17 cellular contexts compared by ENCODE assay signal in genomic region chr2:210519594-210519993, GRCh38. TPM values are rescaled to one million over a fixed set of nuclear protein-coding genes. Genes with fewer than 3 reads are reported as not detected.
A peak's percentile ranks its signal among the peaks of the same experiment; 100 is the strongest.
DNase-seq lines count a peak whose midpoint lies in the region; ATAC-seq and TF ChIP-seq lines count a peak whose summit lies in the region.
"Had no signal": no experiment of that assay in that cellular context is flagged by ENCODE, and none has a peak within 500 bp of the region (broad histone marks: within the 10 kb centered on the region; RNA-seq: fewer than 3 reads in every experiment).

No MANE protein-coding gene starts in this region.

- peak overlapping the region in 1 of 2 experiments; percentile 47; a peak in 2 of 4 replicates for H3K4me3 ChIP-seq in DND-41 (ENCODE audit: low read depth in 1 of 2, low read length in 2 of 2)
- H3K4me3 ChIP-seq in PC-3 (ENCODE audit: low read length), result no peak overlapping the region
- H3K4me3 ChIP-seq: A549, MG63, SJSA1 had no signal

- H3K9ac ChIP-seq in DND-41 (ENCODE audit: low read depth, low read length) (no peak overlapping the region), PC-3 (ENCODE audit: low read length) (no peak overlapping the region)
- H3K9ac ChIP-seq: KMS-11 had no signal

- H3K27me3 ChIP-seq in DND-41 (ENCODE audit: insufficient read depth, low read length, poor library complexity) (no peaks in the 10 kb centered on the region), PC-3 (ENCODE audit: low read length) (no peaks in the 10 kb centered on the region)
- H3K27me3 ChIP-seq: MG63, SJSA1 had no signal

- no peak overlapping the region for H3K27ac Mint-ChIP-seq in T-helper 2 cell treated with Interferon-gamma antibody and Interleukin-4, amounts not matched to agents 5 μg/mL and 100 μg/mL, for 36 hours

- no peaks in the 10 kb centered on the region for H3K36me3 Mint-ChIP-seq in T-helper 2 cell treated with Interferon-gamma antibody and Interleukin-4, amounts not matched to agents 5 μg/mL and 100 μg/mL, for 36 hours (ENCODE audit: low read depth)

- no peaks in the 10 kb centered on the region for H3F3A ChIP-seq in PC-3 (ENCODE audit: low read length, unreplicated experiment)

- H3K4me1 ChIP-seq in DND-41 (ENCODE audit: insufficient read depth, low read length), result peaks cover 17% of the 10 kb centered on the region
- no peaks in the 10 kb centered on the region for H3K4me1 ChIP-seq in PC-3 (ENCODE audit: insufficient read depth, low read length)
- H3K4me1 ChIP-seq: A549, SJSA1 had no signal

- H3K79me2 ChIP-seq in DND-41 (ENCODE audit: insufficient read depth, low read length) (no peaks in the 10 kb centered on the region), PC-3 (ENCODE audit: low read length) (no peaks in the 10 kb centered on the region)

- BruUV-seq in PC-3 (replicated peaks; lab: Mats Ljungman, UMichigan), result no TSS peak

- POLR2A ChIA-PET in PC-3 (lab: Charles Lee; ENCODE audit: unreplicated experiment), result no interaction called here

- no peak for TF ChIP-seq CTCF in DND-41 (IDR thresholded peaks at IDR 0.05; ENCODE audit: borderline replicate concordance, extremely low read depth, low read length, poor library complexity, severe bottlenecking)
- no peak for TF ChIP-seq CTCF in PC-3 (conservative IDR thresholded peaks at IDR 0.05; ENCODE audit: low read depth, low read length)

- H3K36me3 ChIP-seq in DND-41 (ENCODE audit: insufficient read depth, low read length) (no peaks in the 10 kb centered on the region), PC-3 (ENCODE audit: low read depth, low read length) (no peaks in the 10 kb centered on the region)
- H3K36me3 ChIP-seq: MG63, SJSA1 had no signal

- intact Hi-C loops in head of caudate nucleus (cut with DNase I) (no loop called here), PC-3 (cut with micrococcal nuclease) (no loop called here)

- H3K9me3 ChIP-seq in DND-41 (ENCODE audit: insufficient read depth, low read length, severe bottlenecking), result no peaks in the 10 kb centered on the region
- H3K9me3 ChIP-seq in PC-3 (ENCODE audit: low read length), result no peaks in the 10 kb centered on the region
- H3K9me3 ChIP-seq: A549, MG63, SJSA1 had no signal

- H4K20me1 ChIP-seq in DND-41 (ENCODE audit: insufficient read depth, low read length), result no peaks in the 10 kb centered on the region
- H4K20me1 ChIP-seq in PC-3 (ENCODE audit: low read length), result no peaks in the 10 kb centered on the region

- ATAC-seq in DND-41 (ENCODE audit: insufficient read depth, low read depth) (peak; percentile 99), PC-3 (no peak)
- ATAC-seq: A549 had no signal

- no peaks in the 10 kb centered on the region for H3K9me2 ChIP-seq in PC-3 (replicated peaks; ENCODE audit: low read length)

- H3K9me3 Mint-ChIP-seq in T-helper 2 cell treated with Interferon-gamma antibody and Interleukin-4, amounts not matched to agents 5 μg/mL and 100 μg/mL, for 36 hours, result no peaks in the 10 kb centered on the region

- CTCF ChIA-PET in PC-3 (lab: Charles Lee), result no interaction called here

- peak overlapping the region; percentile 62 for H3K4me2 ChIP-seq in DND-41 (ENCODE audit: insufficient read depth, low read length)
- H3K4me2 ChIP-seq in PC-3 (ENCODE audit: low read length), result no peak overlapping the region
- H3K4me2 ChIP-seq: A549, KMS-11 had no signal

- peak overlapping the region; percentile 25 for H3K4me3 Mint-ChIP-seq in T-helper 2 cell treated with Interferon-gamma antibody and Interleukin-4, amounts not matched to agents 5 μg/mL and 100 μg/mL, for 36 hours

- H3K27me3 Mint-ChIP-seq in T-helper 2 cell treated with Interferon-gamma antibody and Interleukin-4, amounts not matched to agents 5 μg/mL and 100 μg/mL, for 36 hours (ENCODE audit: low read depth), result peaks cover 6% of the 10 kb centered on the region

- H3K27ac ChIP-seq in DND-41 (ENCODE audit: low read length), result peak overlapping the region; percentile 49; the same call in 1 of the 2 replicates
- no peak overlapping the region for H3K27ac ChIP-seq in PC-3 (ENCODE audit: low read length)
- H3K27ac ChIP-seq: A549, KMS-11, SJSA1 had no signal

- peak overlapping the region; percentile 19; the same call in 1 of the 2 replicates for H2AFZ ChIP-seq in DND-41 (ENCODE audit: low read depth, low read length)
- no peak overlapping the region for H2AFZ ChIP-seq in PC-3 (ENCODE audit: low read length)

- peaks cover 4% of the 10 kb centered on the region for H3K4me1 Mint-ChIP-seq in T-helper 2 cell treated with Interferon-gamma antibody and Interleukin-4, amounts not matched to agents 5 μg/mL and 100 μg/mL, for 36 hours (ENCODE audit: low read depth)

- DNase-seq in DND-41 (peak; percentile 52), head of caudate nucleus (peak in 30 of 42 donors; percentile 7 to 81 (median 42)), putamen (ENCODE audit: low spot score) (peak; percentile 67), PC-3 (no peak), NOMO-1 (lab: John Stamatoyannopoulos, UW; ENCODE audit: unreplicated experiment in 2 of 2) (no peak), amniotic stem cell (lab: John Stamatoyannopoulos, UW) (no peak)
- DNase-seq in T-helper 2 cell treated with Interferon-gamma antibody and Interleukin-4, amounts not matched to agents 5 μg/mL and 100 μg/mL, for 36 hours (ENCODE audit: low spot score), result no peak
- DNase-seq: EL, H7, MG63, NCI-H1092, NCI-H146, NCI-H2081 treated with DMSO at 0.1 percent for 48 hours, NCI-H524 had no signal

RNA-seq across cellular contexts. Expression of gene CPS1, which starts 36.8 kb away (rescaled TPM):
- 17.7 and 17.9 TPM in 2 replicates for total RNA-seq in PC-3 (2014; rRNA removed)

RNA-seq across cellular contexts. Expression of gene LANCL1, which starts 43.0 kb away (rescaled TPM):
- 16.0 and 19.0 TPM in 2 replicates for total RNA-seq in PC-3 (2014; rRNA removed)

Comparison
In these comparisons a context has a peak if more than half of its experiments do, and no peak if none do; other contexts are left out.
1. DNase-seq: peak in DND-41 (single experiment), head of caudate nucleus (30 of 42) and putamen (single experiment); none in T-helper 2 cell treated with Interferon-gamma antibody and Interleukin-4, amounts not matched to agents 5 μg/mL and 100 μg/mL, for 36 hours (single experiment), PC-3 (single experiment), NOMO-1 (0 of 2) and amniotic stem cell (single experiment).